In genomic region chr19:51448011-51448744, GRCh38 we compare ENCODE assay signal across 1 cellular context.
TF ChIP-seq lines count a peak whose summit lies in the region.

No MANE protein-coding gene starts in this region.

TF ChIP-seq in GM12878, 131 proteins besides CTCF, POLR2A, EP300 and RAD21:
- TF ChIP-seq EGR1 (IDR thresholded peaks at IDR 0.05; ENCODE audit: borderline replicate concordance in 1 of 2, low read depth in 2 of 2, low read length in 2 of 2) (peak in 1 of 2 experiments; percentile 28; a peak in 1 of 3 replicates), ZNF24 (IDR thresholded peaks at IDR 0.05) (no peak), KAT2A (conservative IDR thresholded peaks at IDR 0.05; ENCODE audit: control insufficient read depth, low read depth, low read length) (no peak), MYB (IDR thresholded peaks at IDR 0.05; ENCODE audit: borderline replicate concordance, low read depth, low read length) (no peak), BCL11A (IDR thresholded peaks at IDR 0.05; ENCODE audit: low read depth, low read length) (no peak), CHD1 (IDR thresholded peaks at IDR 0.05; ENCODE audit: low read depth, low read length) (no peak), RAD51 (IDR thresholded peaks at IDR 0.05) (no peak), SUPT20H (IDR thresholded peaks at IDR 0.05; ENCODE audit: borderline replicate concordance, control insufficient read depth, low read depth, low read length) (no peak), RUNX3 (IDR thresholded peaks at IDR 0.05; ENCODE audit: low read length) (peak; percentile 41), CBX5 (IDR thresholded peaks at IDR 0.05; ENCODE audit: low read depth) (no peak), RBBP5 (conservative IDR thresholded peaks at IDR 0.05) (no peak), TCF12 (IDR thresholded peaks at IDR 0.05; ENCODE audit: low read depth, low read length) (no peak), FOXK2 (IDR thresholded peaks at IDR 0.05) (no peak), BHLHE40 (IDR thresholded peaks at IDR 0.05; ENCODE audit: borderline replicate concordance in 1 of 2, low read depth in 2 of 2, low read length in 1 of 2) (0 out of 4 replicates have a peak, but pooled peaks of 1 of the 2 experiments have one; percentile 28), IKZF2 (IDR thresholded peaks at IDR 0.05) (peak in 1 of 2 experiments; percentile 17; a peak in 1 of 4 replicates), CREB1 (IDR thresholded peaks at IDR 0.05; ENCODE audit: low read depth) (no peak), USF1 (IDR thresholded peaks at IDR 0.05; ENCODE audit: borderline replicate concordance, extremely low read length, insufficient read depth, low read depth, low read length) (no peak)
TF ChIP-seq in GM12878: peak in this region for 4.
